ENCODE assay signal across 2 cellular contexts in the genomic region with DNA sequence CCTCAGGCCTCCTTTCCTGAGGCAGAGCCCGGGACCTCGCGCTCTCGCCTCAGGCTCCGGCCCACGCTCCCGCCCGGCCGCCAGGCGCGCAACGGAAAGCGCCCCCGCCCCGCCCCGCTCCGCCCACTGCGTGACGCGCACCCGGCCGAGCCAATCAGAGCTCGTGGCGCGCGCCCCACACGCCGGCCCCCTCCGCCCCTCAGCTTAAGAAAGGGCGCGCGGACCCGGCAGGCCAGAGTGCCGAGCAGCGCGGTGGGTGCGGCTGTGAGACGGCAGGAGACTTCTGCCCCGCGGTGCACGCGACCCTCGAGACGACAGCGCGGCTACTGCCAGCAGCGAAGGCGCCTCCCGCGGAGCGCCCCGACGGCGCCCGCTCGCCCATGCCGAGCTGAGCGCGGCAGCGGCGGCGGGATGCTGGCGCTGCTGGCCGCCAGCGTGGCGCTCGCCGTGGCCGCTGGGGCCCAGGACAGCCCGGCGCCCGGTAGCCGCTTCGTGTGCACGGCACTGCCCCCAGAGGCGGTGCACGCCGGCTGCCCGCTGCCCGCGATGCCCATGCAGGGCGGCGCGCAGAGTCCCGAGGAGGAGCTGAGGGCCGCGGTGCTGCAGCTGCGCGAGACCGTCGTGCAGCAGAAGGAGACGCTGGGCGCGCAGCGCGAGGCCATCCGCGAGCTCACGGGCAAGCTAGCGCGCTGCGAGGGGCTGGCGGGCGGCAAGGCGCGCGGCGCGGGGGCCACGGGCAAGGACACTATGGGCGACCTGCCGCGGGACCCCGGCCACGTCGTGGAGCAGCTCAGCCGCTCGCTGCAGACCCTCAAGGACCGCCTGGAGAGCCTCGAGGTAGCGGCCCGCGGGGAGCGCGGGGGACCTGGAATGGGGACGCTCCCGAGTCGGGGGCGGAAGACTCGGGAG.
TF ChIP-seq lines count a peak whose summit lies in the region.

A gene with protein sequence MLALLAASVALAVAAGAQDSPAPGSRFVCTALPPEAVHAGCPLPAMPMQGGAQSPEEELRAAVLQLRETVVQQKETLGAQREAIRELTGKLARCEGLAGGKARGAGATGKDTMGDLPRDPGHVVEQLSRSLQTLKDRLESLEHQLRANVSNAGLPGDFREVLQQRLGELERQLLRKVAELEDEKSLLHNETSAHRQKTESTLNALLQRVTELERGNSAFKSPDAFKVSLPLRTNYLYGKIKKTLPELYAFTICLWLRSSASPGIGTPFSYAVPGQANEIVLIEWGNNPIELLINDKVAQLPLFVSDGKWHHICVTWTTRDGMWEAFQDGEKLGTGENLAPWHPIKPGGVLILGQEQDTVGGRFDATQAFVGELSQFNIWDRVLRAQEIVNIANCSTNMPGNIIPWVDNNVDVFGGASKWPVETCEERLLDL (plus strand): TSS at position 235 of the 909 bp plus-strand sequence. CDS start 177 bp downstream, at position 412.

TF ChIP-seq in liver, 16 proteins besides CTCF, POLR2A, EP300 and RAD21:
- TF ChIP-seq TAF1 (conservative IDR thresholded peaks at IDR 0.05), result no peak
TF ChIP-seq in liver: peak in this region for 0.

TF ChIP-seq in HepG2, 621 proteins besides CTCF, POLR2A, EP300 and RAD21:
- no peak for TF ChIP-seq SP1 (IDR thresholded peaks at IDR 0.05)
- TF ChIP-seq SP1 (CRISPR knock-in tag; IDR thresholded peaks at IDR 0.05), result no peak
- TF ChIP-seq, protein P1, sequence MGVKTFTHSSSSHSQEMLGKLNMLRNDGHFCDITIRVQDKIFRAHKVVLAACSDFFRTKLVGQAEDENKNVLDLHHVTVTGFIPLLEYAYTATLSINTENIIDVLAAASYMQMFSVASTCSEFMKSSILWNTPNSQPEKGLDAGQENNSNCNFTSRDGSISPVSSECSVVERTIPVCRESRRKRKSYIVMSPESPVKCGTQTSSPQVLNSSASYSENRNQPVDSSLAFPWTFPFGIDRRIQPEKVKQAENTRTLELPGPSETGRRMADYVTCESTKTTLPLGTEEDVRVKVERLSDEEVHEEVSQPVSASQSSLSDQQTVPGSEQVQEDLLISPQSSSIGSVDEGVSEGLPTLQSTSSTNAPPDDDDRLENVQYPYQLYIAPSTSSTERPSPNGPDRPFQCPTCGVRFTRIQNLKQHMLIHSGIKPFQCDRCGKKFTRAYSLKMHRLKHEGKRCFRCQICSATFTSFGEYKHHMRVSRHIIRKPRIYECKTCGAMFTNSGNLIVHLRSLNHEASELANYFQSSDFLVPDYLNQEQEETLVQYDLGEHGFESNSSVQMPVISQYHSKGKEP (CRISPR knock-in tag; IDR thresholded peaks at IDR 0.05), result no peak
- no peak for TF ChIP-seq HIVEP1 (CRISPR knock-in tag; IDR thresholded peaks at IDR 0.05)
- TF ChIP-seq, protein P2, sequence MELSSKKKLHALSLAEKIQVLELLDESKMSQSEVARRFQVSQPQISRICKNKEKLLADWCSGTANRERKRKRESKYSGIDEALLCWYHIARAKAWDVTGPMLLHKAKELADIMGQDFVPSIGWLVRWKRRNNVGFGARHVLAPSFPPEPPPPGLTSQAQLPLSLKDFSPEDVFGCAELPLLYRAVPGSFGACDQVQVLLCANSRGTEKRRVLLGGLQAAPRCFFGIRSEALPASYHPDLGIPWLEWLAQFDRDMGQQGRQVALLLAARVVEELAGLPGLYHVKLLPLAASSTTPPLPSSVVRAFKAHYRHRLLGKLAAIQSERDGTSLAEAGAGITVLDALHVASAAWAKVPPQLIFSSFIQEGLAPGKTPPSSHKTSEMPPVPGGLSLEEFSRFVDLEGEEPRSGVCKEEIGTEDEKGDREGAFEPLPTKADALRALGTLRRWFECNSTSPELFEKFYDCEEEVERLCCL (CRISPR knock-in tag; IDR thresholded peaks at IDR 0.05; ENCODE audit: borderline replicate concordance), result no peak
- no peak for TF ChIP-seq SATB2 (CRISPR knock-in tag; IDR thresholded peaks at IDR 0.05)
- no peak for TF ChIP-seq ZFP90 (CRISPR knock-in tag; IDR thresholded peaks at IDR 0.05; ENCODE audit: borderline replicate concordance)
- no peak for TF ChIP-seq HOXD1 (CRISPR knock-in tag; IDR thresholded peaks at IDR 0.05)
- TF ChIP-seq, protein P3, sequence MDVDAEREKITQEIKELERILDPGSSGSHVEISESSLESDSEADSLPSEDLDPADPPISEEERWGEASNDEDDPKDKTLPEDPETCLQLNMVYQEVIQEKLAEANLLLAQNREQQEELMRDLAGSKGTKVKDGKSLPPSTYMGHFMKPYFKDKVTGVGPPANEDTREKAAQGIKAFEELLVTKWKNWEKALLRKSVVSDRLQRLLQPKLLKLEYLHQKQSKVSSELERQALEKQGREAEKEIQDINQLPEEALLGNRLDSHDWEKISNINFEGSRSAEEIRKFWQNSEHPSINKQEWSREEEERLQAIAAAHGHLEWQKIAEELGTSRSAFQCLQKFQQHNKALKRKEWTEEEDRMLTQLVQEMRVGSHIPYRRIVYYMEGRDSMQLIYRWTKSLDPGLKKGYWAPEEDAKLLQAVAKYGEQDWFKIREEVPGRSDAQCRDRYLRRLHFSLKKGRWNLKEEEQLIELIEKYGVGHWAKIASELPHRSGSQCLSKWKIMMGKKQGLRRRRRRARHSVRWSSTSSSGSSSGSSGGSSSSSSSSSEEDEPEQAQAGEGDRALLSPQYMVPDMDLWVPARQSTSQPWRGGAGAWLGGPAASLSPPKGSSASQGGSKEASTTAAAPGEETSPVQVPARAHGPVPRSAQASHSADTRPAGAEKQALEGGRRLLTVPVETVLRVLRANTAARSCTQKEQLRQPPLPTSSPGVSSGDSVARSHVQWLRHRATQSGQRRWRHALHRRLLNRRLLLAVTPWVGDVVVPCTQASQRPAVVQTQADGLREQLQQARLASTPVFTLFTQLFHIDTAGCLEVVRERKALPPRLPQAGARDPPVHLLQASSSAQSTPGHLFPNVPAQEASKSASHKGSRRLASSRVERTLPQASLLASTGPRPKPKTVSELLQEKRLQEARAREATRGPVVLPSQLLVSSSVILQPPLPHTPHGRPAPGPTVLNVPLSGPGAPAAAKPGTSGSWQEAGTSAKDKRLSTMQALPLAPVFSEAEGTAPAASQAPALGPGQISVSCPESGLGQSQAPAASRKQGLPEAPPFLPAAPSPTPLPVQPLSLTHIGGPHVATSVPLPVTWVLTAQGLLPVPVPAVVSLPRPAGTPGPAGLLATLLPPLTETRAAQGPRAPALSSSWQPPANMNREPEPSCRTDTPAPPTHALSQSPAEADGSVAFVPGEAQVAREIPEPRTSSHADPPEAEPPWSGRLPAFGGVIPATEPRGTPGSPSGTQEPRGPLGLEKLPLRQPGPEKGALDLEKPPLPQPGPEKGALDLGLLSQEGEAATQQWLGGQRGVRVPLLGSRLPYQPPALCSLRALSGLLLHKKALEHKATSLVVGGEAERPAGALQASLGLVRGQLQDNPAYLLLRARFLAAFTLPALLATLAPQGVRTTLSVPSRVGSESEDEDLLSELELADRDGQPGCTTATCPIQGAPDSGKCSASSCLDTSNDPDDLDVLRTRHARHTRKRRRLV (CRISPR knock-in tag; IDR thresholded peaks at IDR 0.05), result no peak
- TF ChIP-seq CEBPB (IDR thresholded peaks at IDR 0.05; ENCODE audit: borderline replicate concordance, low read depth, low read length), result no peak
- TF ChIP-seq PAX8 (CRISPR knock-in tag; IDR thresholded peaks at IDR 0.05; ENCODE audit: borderline replicate concordance), result no peak
- TF ChIP-seq HOXA7 (CRISPR knock-in tag; IDR thresholded peaks at IDR 0.05), result no peak
- TF ChIP-seq, protein P4, sequence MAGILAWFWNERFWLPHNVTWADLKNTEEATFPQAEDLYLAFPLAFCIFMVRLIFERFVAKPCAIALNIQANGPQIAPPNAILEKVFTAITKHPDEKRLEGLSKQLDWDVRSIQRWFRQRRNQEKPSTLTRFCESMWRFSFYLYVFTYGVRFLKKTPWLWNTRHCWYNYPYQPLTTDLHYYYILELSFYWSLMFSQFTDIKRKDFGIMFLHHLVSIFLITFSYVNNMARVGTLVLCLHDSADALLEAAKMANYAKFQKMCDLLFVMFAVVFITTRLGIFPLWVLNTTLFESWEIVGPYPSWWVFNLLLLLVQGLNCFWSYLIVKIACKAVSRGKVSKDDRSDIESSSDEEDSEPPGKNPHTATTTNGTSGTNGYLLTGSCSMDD (CRISPR knock-in tag; IDR thresholded peaks at IDR 0.05), result no peak
- TF ChIP-seq NFE2L1 (CRISPR knock-in tag; IDR thresholded peaks at IDR 0.05; ENCODE audit: borderline replicate concordance), result no peak
- TF ChIP-seq, protein P5, sequence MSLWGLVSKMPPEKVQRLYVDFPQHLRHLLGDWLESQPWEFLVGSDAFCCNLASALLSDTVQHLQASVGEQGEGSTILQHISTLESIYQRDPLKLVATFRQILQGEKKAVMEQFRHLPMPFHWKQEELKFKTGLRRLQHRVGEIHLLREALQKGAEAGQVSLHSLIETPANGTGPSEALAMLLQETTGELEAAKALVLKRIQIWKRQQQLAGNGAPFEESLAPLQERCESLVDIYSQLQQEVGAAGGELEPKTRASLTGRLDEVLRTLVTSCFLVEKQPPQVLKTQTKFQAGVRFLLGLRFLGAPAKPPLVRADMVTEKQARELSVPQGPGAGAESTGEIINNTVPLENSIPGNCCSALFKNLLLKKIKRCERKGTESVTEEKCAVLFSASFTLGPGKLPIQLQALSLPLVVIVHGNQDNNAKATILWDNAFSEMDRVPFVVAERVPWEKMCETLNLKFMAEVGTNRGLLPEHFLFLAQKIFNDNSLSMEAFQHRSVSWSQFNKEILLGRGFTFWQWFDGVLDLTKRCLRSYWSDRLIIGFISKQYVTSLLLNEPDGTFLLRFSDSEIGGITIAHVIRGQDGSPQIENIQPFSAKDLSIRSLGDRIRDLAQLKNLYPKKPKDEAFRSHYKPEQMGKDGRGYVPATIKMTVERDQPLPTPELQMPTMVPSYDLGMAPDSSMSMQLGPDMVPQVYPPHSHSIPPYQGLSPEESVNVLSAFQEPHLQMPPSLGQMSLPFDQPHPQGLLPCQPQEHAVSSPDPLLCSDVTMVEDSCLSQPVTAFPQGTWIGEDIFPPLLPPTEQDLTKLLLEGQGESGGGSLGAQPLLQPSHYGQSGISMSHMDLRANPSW (CRISPR knock-in tag; IDR thresholded peaks at IDR 0.05; ENCODE audit: borderline replicate concordance), result no peak
- TF ChIP-seq, protein P6, sequence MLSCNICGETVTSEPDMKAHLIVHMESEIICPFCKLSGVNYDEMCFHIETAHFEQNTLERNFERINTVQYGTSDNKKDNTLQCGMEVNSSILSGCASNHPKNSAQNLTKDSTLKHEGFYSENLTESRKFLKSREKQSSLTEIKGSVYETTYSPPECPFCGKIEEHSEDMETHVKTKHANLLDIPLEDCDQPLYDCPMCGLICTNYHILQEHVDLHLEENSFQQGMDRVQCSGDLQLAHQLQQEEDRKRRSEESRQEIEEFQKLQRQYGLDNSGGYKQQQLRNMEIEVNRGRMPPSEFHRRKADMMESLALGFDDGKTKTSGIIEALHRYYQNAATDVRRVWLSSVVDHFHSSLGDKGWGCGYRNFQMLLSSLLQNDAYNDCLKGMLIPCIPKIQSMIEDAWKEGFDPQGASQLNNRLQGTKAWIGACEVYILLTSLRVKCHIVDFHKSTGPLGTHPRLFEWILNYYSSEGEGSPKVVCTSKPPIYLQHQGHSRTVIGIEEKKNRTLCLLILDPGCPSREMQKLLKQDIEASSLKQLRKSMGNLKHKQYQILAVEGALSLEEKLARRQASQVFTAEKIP (CRISPR knock-in tag; IDR thresholded peaks at IDR 0.05; ENCODE audit: borderline replicate concordance), result no peak
- TF ChIP-seq JUN (CRISPR knock-in tag; IDR thresholded peaks at IDR 0.05), result no peak
- TF ChIP-seq, protein P7, sequence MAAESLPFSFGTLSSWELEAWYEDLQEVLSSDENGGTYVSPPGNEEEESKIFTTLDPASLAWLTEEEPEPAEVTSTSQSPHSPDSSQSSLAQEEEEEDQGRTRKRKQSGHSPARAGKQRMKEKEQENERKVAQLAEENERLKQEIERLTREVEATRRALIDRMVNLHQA (CRISPR knock-in tag; IDR thresholded peaks at IDR 0.05), result no peak
- no peak for TF ChIP-seq RNF2 (conservative IDR thresholded peaks at IDR 0.05; ENCODE audit: low read depth)
- TF ChIP-seq ATF7 (IDR thresholded peaks at IDR 0.05), result no peak
- no peak for TF ChIP-seq ATF7 (CRISPR knock-in tag; IDR thresholded peaks at IDR 0.05)
